Comparison of ENCODE assay signal across 8 cellular contexts in the genomic region with DNA sequence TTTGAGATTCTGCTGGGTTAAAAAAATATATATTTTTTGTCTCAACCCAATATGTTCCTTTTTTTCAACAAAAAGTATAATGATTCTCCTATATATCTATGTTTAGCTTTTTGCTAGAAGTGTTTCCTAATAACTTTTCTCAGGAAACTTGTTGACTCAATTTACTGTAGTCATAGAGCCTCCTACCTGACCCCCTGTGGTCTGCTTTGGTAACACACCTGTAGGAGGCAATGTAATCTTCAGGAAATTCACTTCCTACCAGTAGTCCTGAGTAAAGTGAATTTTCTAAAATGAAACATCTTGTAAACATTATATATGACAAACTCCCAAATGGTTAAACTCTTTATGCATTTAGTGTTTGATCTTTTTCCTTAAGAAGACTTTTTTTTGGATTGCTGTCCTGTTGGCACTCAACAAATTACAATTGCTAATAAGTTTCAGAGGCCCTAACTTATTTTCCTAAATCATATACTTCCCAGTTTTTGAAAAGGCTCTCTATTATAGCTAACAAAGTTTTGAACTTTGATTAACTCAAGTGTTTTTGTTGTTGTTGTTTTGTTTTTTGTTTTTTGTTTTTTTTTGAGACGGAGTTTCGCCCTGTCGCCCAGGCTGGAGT.
DNase-seq lines count a peak whose midpoint lies in the region; ATAC-seq and TF ChIP-seq lines count a peak whose summit lies in the region.

No MANE protein-coding gene starts in this region.

- intact Hi-C loops in activated CD4-positive, alpha-beta T cell treated with anti-CD3 and anti-CD28 coated beads for 36 hours (cut with DNase I, micrococcal nuclease): loop anchor here in 1 of 2 experiments (10.0 kb wide), 1 partner anchor 111 kb away; no protein-coding TSS in a partner anchor
- intact Hi-C loops in adrenal gland (cut with DNase I): no loop called here
- intact Hi-C loops in lower lobe of right lung (cut with DNase I): no loop called here

- peaks cover 5% of the 10 kb centered on the region for H3K36me3 Mint-ChIP-seq in activated CD4-positive, alpha-beta T cell treated with anti-CD3 and anti-CD28 coated beads for 36 hours (ENCODE audit: low read depth)
- H3K36me3 Mint-ChIP-seq in stimulated activated effector memory CD8-positive, alpha-beta T cell treated with anti-CD3 and anti-CD28 coated beads, Interleukin-12 subunit alpha, Interleukin-12 subunit beta, amount 100 ng/mL, for 72 hours: no peaks in the 10 kb centered on the region

- DNase-seq in activated CD4-positive, alpha-beta T cell treated with anti-CD3 and anti-CD28 coated beads for 36 hours: peak; percentile 56
- DNase-seq in activated CD4-positive, alpha-beta T cell treated with anti-CD3 and anti-CD28 coated beads for 1 hour: no peak
- DNase-seq in LNCaP clone FGC (ENCODE audit: low read depth) (no peak), adrenal gland (peak in 2 of 7 donors; percentile 30 to 49), lower lobe of right lung (no peak), A172 (ENCODE audit: low spot score) (no peak)
- no peak for DNase-seq in stimulated activated effector memory CD8-positive, alpha-beta T cell treated with anti-CD3 and anti-CD28 coated beads, Interleukin-12 subunit alpha, Interleukin-12 subunit beta, amount 100 ng/mL, for 72 hours (ENCODE audit: low spot score in 2 of 2)

- H3K27me3 ChIP-seq in adrenal gland: no peaks in the 10 kb centered on the region
- H3K27me3 ChIP-seq in lower lobe of right lung (ENCODE audit: low read depth): no peaks in the 10 kb centered on the region

- no peaks in the 10 kb centered on the region for H3K36me3 ChIP-seq in adrenal gland (replicated peaks in 1 of 2)
- no peaks in the 10 kb centered on the region for H3K36me3 ChIP-seq in lower lobe of right lung

- WGBS in adrenal gland, 4 donors: 94 to 98% (median 97%) methylated on average over 3 of the region's 3 CpGs

- H3K4me3 ChIP-seq in LNCaP clone FGC (ENCODE audit: low read depth, low read length): no peak overlapping the region
- H3K4me3 ChIP-seq in adrenal gland: no peak overlapping the region
- H3K4me3 ChIP-seq in lower lobe of right lung: no peak overlapping the region

- no peak for TF ChIP-seq POLR2A in adrenal gland (IDR thresholded peaks at IDR 0.05)

- peaks cover 28% of the 10 kb centered on the region for H3K4me1 Mint-ChIP-seq in activated CD4-positive, alpha-beta T cell treated with anti-CD3 and anti-CD28 coated beads for 36 hours
- no peaks in the 10 kb centered on the region for H3K4me1 Mint-ChIP-seq in stimulated activated effector memory CD8-positive, alpha-beta T cell treated with anti-CD3 and anti-CD28 coated beads, Interleukin-12 subunit alpha, Interleukin-12 subunit beta, amount 100 ng/mL, for 72 hours

- no peak overlapping the region for H3K27ac ChIP-seq in adrenal gland
- no peak overlapping the region for H3K27ac ChIP-seq in lower lobe of right lung

- peaks cover 0 to 21% of the 10 kb centered on the region in 2 donors for H3K4me1 ChIP-seq in adrenal gland (replicated peaks in 1 of 2)
- no peaks in the 10 kb centered on the region for H3K4me1 ChIP-seq in lower lobe of right lung

- H3K9me3 ChIP-seq in adrenal gland (replicated peaks in 1 of 3) (no peaks in the 10 kb centered on the region), lower lobe of right lung (no peaks in the 10 kb centered on the region)

- no peaks in the 10 kb centered on the region for H3K9me3 Mint-ChIP-seq in activated CD4-positive, alpha-beta T cell treated with anti-CD3 and anti-CD28 coated beads for 36 hours (ENCODE audit: low read depth)
- no peaks in the 10 kb centered on the region for H3K9me3 Mint-ChIP-seq in stimulated activated effector memory CD8-positive, alpha-beta T cell treated with anti-CD3 and anti-CD28 coated beads, Interleukin-12 subunit alpha, Interleukin-12 subunit beta, amount 100 ng/mL, for 72 hours

- TF ChIP-seq CTCF in LNCaP clone FGC (IDR thresholded peaks at IDR 0.05; ENCODE audit: control insufficient read depth, extremely low read depth, insufficient read depth): peak; percentile 60
- peak; percentile 22 to 45 (median 43) for TF ChIP-seq CTCF in adrenal gland (IDR thresholded peaks at IDR 0.05)
- peak; percentile 45 for TF ChIP-seq CTCF in lower lobe of right lung (IDR thresholded peaks at IDR 0.05)

- no peaks in the 10 kb centered on the region for H3K27me3 Mint-ChIP-seq in activated CD4-positive, alpha-beta T cell treated with anti-CD3 and anti-CD28 coated beads for 36 hours

- peak; percentile 70 for ATAC-seq in activated CD4-positive, alpha-beta T cell treated with anti-CD3 and anti-CD28 coated beads for 36 hours
- ATAC-seq in lower lobe of right lung (peak; percentile 61 to 74), GM21381 (IDR thresholded peaks at IDR 0.05; ENCODE audit: unreplicated experiment) (no peak)
- no peak for ATAC-seq in stimulated activated effector memory CD8-positive, alpha-beta T cell treated with anti-CD3 and anti-CD28 coated beads, Interleukin-12 subunit alpha, Interleukin-12 subunit beta, amount 100 ng/mL, for 72 hours

- H3K4me3 Mint-ChIP-seq in activated CD4-positive, alpha-beta T cell treated with anti-CD3 and anti-CD28 coated beads for 36 hours: no peak overlapping the region
- no peak overlapping the region for H3K4me3 Mint-ChIP-seq in stimulated activated effector memory CD8-positive, alpha-beta T cell treated with anti-CD3 and anti-CD28 coated beads, Interleukin-12 subunit alpha, Interleukin-12 subunit beta, amount 100 ng/mL, for 72 hours

- CTCF ChIA-PET in activated CD4-positive, alpha-beta T cell treated with anti-CD3 and anti-CD28 coated beads for 36 hours (lab: Charles Lee): interaction anchor here (0.9 to 3.1 kb wide), 10 partner anchors 8 to 118 kb away, joined by 3 to 12 read pairs (median 5); a partner anchor contains a TSS

- H3K27ac Mint-ChIP-seq in activated CD4-positive, alpha-beta T cell treated with anti-CD3 and anti-CD28 coated beads for 36 hours: no peak overlapping the region
- no peak overlapping the region for H3K27ac Mint-ChIP-seq in stimulated activated effector memory CD8-positive, alpha-beta T cell treated with anti-CD3 and anti-CD28 coated beads, Interleukin-12 subunit alpha, Interleukin-12 subunit beta, amount 100 ng/mL, for 72 hours

- POLR2A ChIA-PET in activated CD4-positive, alpha-beta T cell treated with anti-CD3 and anti-CD28 coated beads for 36 hours (lab: Charles Lee): no interaction called here

Comparison
In these comparisons a context has a peak if more than half of its experiments do, and no peak if none do; other contexts are left out.
1. ATAC-seq: peak in activated CD4-positive, alpha-beta T cell treated with anti-CD3 and anti-CD28 coated beads for 36 hours (single experiment) and lower lobe of right lung (2 of 2); none in stimulated activated effector memory CD8-positive, alpha-beta T cell treated with anti-CD3 and anti-CD28 coated beads, Interleukin-12 subunit alpha, Interleukin-12 subunit beta, amount 100 ng/mL, for 72 hours (single experiment) and GM21381 (single experiment).
2. Peak in every context shown above with its lines, with median percentiles within 50 percentile points of each other: CTCF ChIP-seq.